In genomic region chr15:73800662-73801345, GRCh38 we compare ENCODE assay signal across 8 cellular contexts. TPM values are rescaled to one million over a fixed set of nuclear protein-coding genes. Genes with fewer than 3 reads are reported as not detected.
DNase-seq lines count a peak whose midpoint lies in the region; ATAC-seq and TF ChIP-seq lines count a peak whose summit lies in the region.

No MANE protein-coding gene starts in this region.

- H3K4me2 ChIP-seq in BLaER1 = peak overlapping the region; percentile 72

- no peak overlapping the region for H3K4me3 ChIP-seq in BLaER1
- H3K4me3 ChIP-seq in esophagus squamous epithelium = no peak overlapping the region

- H3K4me1 Mint-ChIP-seq in stimulated activated memory B cell treated with anti-CD40 and anti-IgM and Interleukin-4, amounts not matched to agents 10 μg/mL and 1 μg/mL and 100 μg/mL, for 72 hours = no peaks in the 10 kb centered on the region

- H3K9me3 Mint-ChIP-seq in stimulated activated memory B cell treated with anti-CD40 and anti-IgM and Interleukin-4, amounts not matched to agents 10 μg/mL and 1 μg/mL and 100 μg/mL, for 72 hours = no peaks in the 10 kb centered on the region

- intact Hi-C loops in esophagus squamous epithelium (cut with DNase I) = no loop called here

- 8 to 20% methylated on average over 8 to 9 of the region's 11 CpGs for WGBS in esophagus squamous epithelium, 2 donors

- H3K4me1 ChIP-seq in BLaER1 (peaks cover 39% of the 10 kb centered on the region), esophagus squamous epithelium (peaks cover 22 to 46% (median 29%) of the 10 kb centered on the region in 3 donors)

- H3K27me3 Mint-ChIP-seq in stimulated activated memory B cell treated with anti-CD40 and anti-IgM and Interleukin-4, amounts not matched to agents 10 μg/mL and 1 μg/mL and 100 μg/mL, for 72 hours = no peaks in the 10 kb centered on the region

- H3K9me3 ChIP-seq in BLaER1 = no peaks in the 10 kb centered on the region
- H3K9me3 ChIP-seq in esophagus squamous epithelium = no peaks in the 10 kb centered on the region

- DNase-seq in NCI-H524 (lab: John Stamatoyannopoulos, UW) (peak; percentile 30 to 76), esophagus squamous epithelium (lab: John Stamatoyannopoulos, UW) (no peak), non-pigmented ciliary epithelial cell (ENCODE audit: low read depth) (peak; percentile 52)
- no peak for DNase-seq in stimulated activated CD8-positive, alpha-beta memory T cell treated with anti-CD3 and anti-CD28 coated beads, Interleukin-4, amount 100 ng/mL, for 48 hours
- DNase-seq in activated CD4-positive, CD25-positive, alpha-beta regulatory T cell (lab: John Stamatoyannopoulos, UW) = no peak

- H4K20me1 ChIP-seq in BLaER1 = no peaks in the 10 kb centered on the region

- H3K4me3 Mint-ChIP-seq in stimulated activated memory B cell treated with anti-CD40 and anti-IgM and Interleukin-4, amounts not matched to agents 10 μg/mL and 1 μg/mL and 100 μg/mL, for 72 hours = no peak overlapping the region

- H3K9ac ChIP-seq in BLaER1 = no peak overlapping the region

- H3K27ac Mint-ChIP-seq in stimulated activated memory B cell treated with anti-CD40 and anti-IgM and Interleukin-4, amounts not matched to agents 10 μg/mL and 1 μg/mL and 100 μg/mL, for 72 hours = no peak overlapping the region

- TF ChIP-seq CTCF in esophagus squamous epithelium (IDR thresholded peaks at IDR 0.05) = no peak

- no peak for TF ChIP-seq POLR2A in esophagus squamous epithelium (IDR thresholded peaks at IDR 0.05)

- H3K27me3 ChIP-seq in BLaER1 = no peaks in the 10 kb centered on the region
- H3K27me3 ChIP-seq in esophagus squamous epithelium = no peaks in the 10 kb centered on the region

- peak overlapping the region; percentile 31; the same call in 1 of the 2 replicates for H3K27ac ChIP-seq in BLaER1
- H3K27ac ChIP-seq in esophagus squamous epithelium = peak overlapping the region; percentile 48 to 76 (median 70)

- no peak for ATAC-seq in HG03280 (IDR thresholded peaks at IDR 0.05; ENCODE audit: unreplicated experiment)
- ATAC-seq in stimulated activated memory B cell treated with anti-CD40 and anti-IgM and Interleukin-4, amounts not matched to agents 10 μg/mL and 1 μg/mL and 100 μg/mL, for 72 hours = no peak

- H3K36me3 ChIP-seq in BLaER1 (no peaks in the 10 kb centered on the region), esophagus squamous epithelium (no peaks in the 10 kb centered on the region)

- H3K36me3 Mint-ChIP-seq in stimulated activated memory B cell treated with anti-CD40 and anti-IgM and Interleukin-4, amounts not matched to agents 10 μg/mL and 1 μg/mL and 100 μg/mL, for 72 hours = no peaks in the 10 kb centered on the region

RNA-seq across cellular contexts. Expression of gene INSYN1, which starts 47.7 kb away (rescaled TPM):
- total RNA-seq in esophagus squamous epithelium = 10 to 100 TPM in 2 of 4 donors, 1 to 10 TPM in 1, under 1 TPM in 1; 0.38 to 20.9 (median 9.3) TPM

Comparison
In these comparisons a context has a peak if more than half of its experiments do, and no peak if none do; other contexts are left out.
1. DNase-seq: peak in NCI-H524 (2 of 2) and non-pigmented ciliary epithelial cell (single experiment); none in esophagus squamous epithelium (single experiment), stimulated activated CD8-positive, alpha-beta memory T cell treated with anti-CD3 and anti-CD28 coated beads, Interleukin-4, amount 100 ng/mL, for 48 hours (single experiment) and activated CD4-positive, CD25-positive, alpha-beta regulatory T cell (0 of 4).